In genomic region chr7:98879198-98879988, GRCh38 we compare ENCODE assay signal across 8 cellular contexts. TPM values are rescaled to one million over a fixed set of nuclear protein-coding genes. Genes with fewer than 3 reads are reported as not detected.
A peak's percentile ranks its signal among the peaks of the same experiment; 100 is the strongest.
DNase-seq lines count a peak whose midpoint lies in the region; ATAC-seq, FAIRE-seq and TF ChIP-seq lines count a peak whose summit lies in the region.

No MANE protein-coding gene starts in this region.

- H3K9me3 ChIP-seq in DND-41 (ENCODE audit: insufficient read depth, low read length, severe bottlenecking) (no peaks in the 10 kb centered on the region), SU-DHL-6 (ENCODE audit: insufficient read depth, low read length) (no peaks in the 10 kb centered on the region), keratinocyte (ENCODE audit: control insufficient read depth, low read depth, low read length) (no peaks in the 10 kb centered on the region)

- H3K36me3 ChIP-seq in DND-41 (ENCODE audit: insufficient read depth, low read length): peaks cover 40% of the 10 kb centered on the region
- H3K36me3 ChIP-seq in SU-DHL-6 (ENCODE audit: low read length): peaks cover 25% of the 10 kb centered on the region
- peaks cover 10 to 16% of the 10 kb centered on the region in 2 experiments for H3K36me3 ChIP-seq in keratinocyte (ENCODE audit: control insufficient read depth in 2 of 2, extremely low read depth in 1 of 2, insufficient read depth in 2 of 2, low read length in 2 of 2)

- H3K79me2 ChIP-seq in DND-41 (ENCODE audit: insufficient read depth, low read length): peaks cover 54% of the 10 kb centered on the region
- H3K79me2 ChIP-seq in SU-DHL-6 (ENCODE audit: insufficient read depth, low read length): peaks cover 42% of the 10 kb centered on the region
- peaks cover 32% of the 10 kb centered on the region for H3K79me2 ChIP-seq in keratinocyte (ENCODE audit: control insufficient read depth, insufficient read depth, low read length)

- H3K4me1 ChIP-seq in DND-41 (ENCODE audit: insufficient read depth, low read length) (peaks cover 25% of the 10 kb centered on the region), keratinocyte (ENCODE audit: control insufficient read depth, extremely low read depth, insufficient read depth, low read length) (peaks cover 18% of the 10 kb centered on the region)

- H3K27me3 ChIP-seq in DND-41 (ENCODE audit: insufficient read depth, low read length, poor library complexity) (no peaks in the 10 kb centered on the region), SU-DHL-6 (ENCODE audit: low read length) (no peaks in the 10 kb centered on the region), keratinocyte (ENCODE audit: control insufficient read depth, extremely low read depth, insufficient read depth, low read length) (no peaks in the 10 kb centered on the region)

- H3K27ac ChIP-seq in DND-41 (ENCODE audit: low read length) (peak overlapping the region; percentile 96), SU-DHL-6 (ENCODE audit: low read depth, low read length) (peak overlapping the region; percentile 79), keratinocyte (ENCODE audit: control insufficient read depth, insufficient read depth, low read length) (peak overlapping the region; percentile 85)

- H2AFZ ChIP-seq in DND-41 (ENCODE audit: low read depth, low read length) (peak overlapping the region; percentile 97), SU-DHL-6 (ENCODE audit: low read depth, low read length, severe bottlenecking) (peak overlapping the region; percentile 88), keratinocyte (ENCODE audit: control insufficient read depth, low read length) (peak overlapping the region; percentile 89)

- peaks cover 38% of the 10 kb centered on the region for H4K20me1 ChIP-seq in DND-41 (ENCODE audit: insufficient read depth, low read length)
- H4K20me1 ChIP-seq in SU-DHL-6 (ENCODE audit: low read depth, low read length): peaks cover 1% of the 10 kb centered on the region; the same call in 1 of the 2 replicates
- peaks cover 3% of the 10 kb centered on the region for H4K20me1 ChIP-seq in keratinocyte (ENCODE audit: control insufficient read depth, extremely low read depth, insufficient read depth, low read length)

- dilution Hi-C loops in keratinocyte (cut with MboI; ENCODE audit: extremely low pct_ligation_motif_present, low sequenced_read_pairs): no loop called here

- peaks cover 7% of the 10 kb centered on the region; the same call in 1 of the 2 replicates for H3F3A ChIP-seq in SU-DHL-6 (ENCODE audit: insufficient read depth)

- DNase-seq in DND-41 (peak; percentile 80), HT-29 (ENCODE audit: low spot score) (peak; percentile 80), astrocyte of the cerebellum (ENCODE audit: low read depth) (no peak), keratinocyte (ENCODE audit: low read depth, low spot score) (peak; percentile 44), NCI-H446 treated with DMSO at 0.1 percent for 48 hours (lab: John Stamatoyannopoulos, UW) (no peak)
- DNase-seq in stimulated activated CD4-positive, alpha-beta T cell treated with anti-CD3 and anti-CD28 coated beads, Interleukin-2, amount 100 ng/mL, for 24 hours: peak; percentile 53 to 62

- in situ Hi-C loops in astrocyte of the cerebellum (cut with HindIII; ENCODE audit: low sequenced_read_pairs): no loop called here

- TF ChIP-seq CTCF in DND-41 (IDR thresholded peaks at IDR 0.05; ENCODE audit: borderline replicate concordance, extremely low read depth, low read length, poor library complexity, severe bottlenecking): peak; percentile 60
- TF ChIP-seq CTCF in SU-DHL-6 (IDR thresholded peaks at IDR 0.05; ENCODE audit: insufficient read depth, low read length, poor library complexity, severe bottlenecking): peak; percentile 2
- TF ChIP-seq CTCF in astrocyte of the cerebellum (IDR thresholded peaks at IDR 0.05; ENCODE audit: low read depth, low read length, missing control alignments): peak; percentile 29
- TF ChIP-seq CTCF in keratinocyte (optimal IDR thresholded peaks at IDR 0.05 in 1 of 3, IDR thresholded peaks at IDR 0.05 in 1 of 3, conservative IDR thresholded peaks at IDR 0.05 in 1 of 3; ENCODE audit: extremely low read depth in 1 of 3, insufficient read depth in 2 of 3, low read length in 3 of 3): peak; percentile 27 to 44 (median 33)

- H3K9me2 ChIP-seq in SU-DHL-6 (replicated peaks; ENCODE audit: insufficient read depth, low read length): no peaks in the 10 kb centered on the region

- no peaks in the 10 kb centered on the region for H3K9me1 ChIP-seq in keratinocyte (ENCODE audit: control insufficient read depth, extremely low read depth, insufficient read depth, low read length)

- peak overlapping the region; percentile 90 for H3K4me2 ChIP-seq in DND-41 (ENCODE audit: insufficient read depth, low read length)
- peak overlapping the region; percentile 92 for H3K4me2 ChIP-seq in SU-DHL-6 (ENCODE audit: low read depth, low read length, poor library complexity, severe bottlenecking)
- H3K4me2 ChIP-seq in keratinocyte (ENCODE audit: control insufficient read depth, extremely low read depth, insufficient read depth, low read depth, low read length): peak overlapping the region; percentile 96

- FAIRE-seq in keratinocyte (lab: Jason Lieb, UNC): peak; percentile 9

- H3K9ac ChIP-seq in DND-41 (ENCODE audit: low read depth, low read length) (peak overlapping the region; percentile 100), SU-DHL-6 (ENCODE audit: low read length) (peak overlapping the region; percentile 96), keratinocyte (ENCODE audit: control insufficient read depth, extremely low read depth, insufficient read depth, low read length) (peak overlapping the region; percentile 94)

- peak; percentile 80 for ATAC-seq in DND-41 (ENCODE audit: insufficient read depth, low read depth)
- peak; percentile 79 for ATAC-seq in GM21360 (IDR thresholded peaks at IDR 0.05; ENCODE audit: unreplicated experiment)

- H3K4me3 ChIP-seq in DND-41 (ENCODE audit: low read depth in 1 of 2, low read length in 2 of 2) (peak overlapping the region; percentile 67 to 97), SU-DHL-6 (ENCODE audit: insufficient read depth, low read length, poor library complexity, severe bottlenecking) (peak overlapping the region; percentile 89), astrocyte of the cerebellum (ENCODE audit: low read depth, low read length) (peak overlapping the region; percentile 96), keratinocyte (ENCODE audit: control insufficient read depth in 2 of 3, extremely low read depth in 1 of 3, insufficient read depth in 2 of 3, low read depth in 1 of 3, low read length in 3 of 3) (peak overlapping the region; percentile 82 to 99 (median 90))

RNA-seq across cellular contexts. Expression of gene TRRAP, which starts 1.1 kb away (rescaled TPM):
- total RNA-seq in HT-29 (2014; rRNA removed; shearing (Covaris generic)): 21.0 and 22.3 TPM in 2 replicates
- 4.0 to 12.4 TPM (median 6.1 TPM) in 3 replicates for polyA plus RNA-seq in keratinocyte
- 7.7 TPM for polyA plus RNA-seq in keratinocyte (2011; ENCODE audit: low read depth)
- 6.2 and 6.4 TPM in 2 replicates for polyA plus RNA-seq in keratinocyte (2011; cell fraction: cytosol; rRNA removed)
- polyA plus RNA-seq in keratinocyte (2011; cell fraction: nucleus; rRNA removed): 27.0 and 29.7 TPM in 2 replicates
- 6.8 and 12.4 TPM in 2 replicates for polyA plus RNA-seq in keratinocyte (2012; ENCODE audit: low replicate concordance)
- 17.6 to 57.0 TPM (median 28.1 TPM) in 3 replicates for polyA minus RNA-seq in keratinocyte
- polyA minus RNA-seq in keratinocyte (2011; cell fraction: cytosol; rRNA and poly(A)+ RNA removed): 13.0 TPM
- polyA minus RNA-seq in keratinocyte (2011; cell fraction: nucleus; rRNA and poly(A)+ RNA removed): 45.5 and 66.8 TPM in 2 replicates

RNA-seq across cellular contexts. Expression of gene TMEM130, which starts 9.6 kb away (rescaled TPM):
- total RNA-seq in HT-29 (2014; rRNA removed; shearing (Covaris generic)): not detected in 2 replicates
- polyA plus RNA-seq in keratinocyte: not detected in 3 replicates
- polyA plus RNA-seq in keratinocyte (2011; ENCODE audit: low read depth): not detected
- not detected in 2 replicates for polyA plus RNA-seq in keratinocyte (2011; cell fraction: cytosol; rRNA removed)
- polyA plus RNA-seq in keratinocyte (2011; cell fraction: nucleus; rRNA removed): not detected in 2 replicates
- polyA plus RNA-seq in keratinocyte (2012; ENCODE audit: low replicate concordance): not detected in 2 replicates
- polyA minus RNA-seq in keratinocyte: not detected in 3 replicates
- not detected for polyA minus RNA-seq in keratinocyte (2011; cell fraction: cytosol; rRNA and poly(A)+ RNA removed)
- not detected in 2 replicates for polyA minus RNA-seq in keratinocyte (2011; cell fraction: nucleus; rRNA and poly(A)+ RNA removed)

Comparison
In these comparisons a context has a peak if more than half of its experiments do, and no peak if none do; other contexts are left out.
1. DNase-seq: peak in DND-41 (single experiment), HT-29 (single experiment), keratinocyte (single experiment) and stimulated activated CD4-positive, alpha-beta T cell treated with anti-CD3 and anti-CD28 coated beads, Interleukin-2, amount 100 ng/mL, for 24 hours (2 of 2); none in astrocyte of the cerebellum (single experiment) and NCI-H446 treated with DMSO at 0.1 percent for 48 hours (single experiment).
2. CTCF ChIP-seq: peak in every context shown above with its lines; median percentile 60 in DND-41; 33 in keratinocyte; 29 in astrocyte of the cerebellum; 2 in SU-DHL-6.
3. Peak in every context shown above with its lines, with median percentiles within 50 percentile points of each other: H2AFZ ChIP-seq, H3K27ac ChIP-seq, H3K4me2 ChIP-seq, H3K4me3 ChIP-seq and H3K9ac ChIP-seq.